In the genomic region with DNA sequence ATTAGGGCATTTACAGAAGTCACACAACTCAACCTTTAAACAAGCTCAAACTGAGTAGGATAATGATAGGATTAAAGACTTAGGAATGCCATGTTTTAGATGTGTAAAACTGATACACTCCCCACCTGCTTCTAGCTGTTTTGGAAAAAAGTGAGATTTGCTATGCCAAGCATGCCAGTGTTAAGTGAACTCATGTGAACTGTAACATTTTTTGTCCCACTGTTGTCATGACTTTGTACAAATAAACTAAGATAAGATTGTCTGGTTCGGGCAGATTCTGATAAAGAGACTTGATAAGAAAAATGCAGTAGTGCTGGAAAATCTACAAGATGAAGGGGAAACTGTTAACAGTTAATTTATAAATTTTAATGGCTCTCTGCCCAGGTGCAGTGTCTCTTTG, we compare ENCODE assay signal across 12 cellular contexts.
DNase-seq lines count a peak whose midpoint lies in the region; ATAC-seq and TF ChIP-seq lines count a peak whose summit lies in the region.
"Had no signal": no experiment of that assay in that cellular context is flagged by ENCODE, and none has a peak within 500 bp of the region (broad histone marks: within the 10 kb centered on the region; RNA-seq: fewer than 3 reads in every experiment).

No MANE protein-coding gene starts in this region.

- H3K27me3 ChIP-seq in CD8-positive, alpha-beta memory T cell (ENCODE audit: insufficient read depth, low read length, poor library complexity, severe bottlenecking) = no peaks in the 10 kb centered on the region
- H3K27me3 ChIP-seq in osteoblast (ENCODE audit: insufficient read depth, low read length) (no peaks in the 10 kb centered on the region), transverse colon (no peaks in the 10 kb centered on the region)

- TF ChIP-seq EP300 in transverse colon (IDR thresholded peaks at IDR 0.05; ENCODE audit: low read depth) = no peak

- TF ChIP-seq CTCF in osteoblast (IDR thresholded peaks at IDR 0.05; ENCODE audit: extremely low read depth, low read depth, low read length) = no peak
- TF ChIP-seq CTCF in transverse colon (IDR thresholded peaks at IDR 0.05) = no peak

- H3K9me3 Mint-ChIP-seq in CD8-positive, alpha-beta memory T cell = no peaks in the 10 kb centered on the region
- H3K9me3 Mint-ChIP-seq: endodermal cell, T-cell had no signal

- POLR2A ChIA-PET in CD8-positive, alpha-beta memory T cell (lab: Charles Lee) = interaction anchor here (0.9 to 2.9 kb wide), 2 partner anchors 66 to 97 kb away, joined by 3 to 16 read pairs; a partner anchor contains a TSS

- peaks cover 14% of the 10 kb centered on the region for H4K20me1 ChIP-seq in osteoblast (ENCODE audit: insufficient read depth, low read length)

- peak overlapping the region in 1 of 7 donors; percentile 7 for H3K4me3 Mint-ChIP-seq in CD8-positive, alpha-beta memory T cell
- H3K4me3 Mint-ChIP-seq: endodermal cell had no signal

- ATAC-seq in HG03442 (IDR thresholded peaks at IDR 0.05; ENCODE audit: unreplicated experiment) = no peak

- H3K9me3 ChIP-seq in CD8-positive, alpha-beta memory T cell (ENCODE audit: low read length) = no peaks in the 10 kb centered on the region
- no peaks in the 10 kb centered on the region for H3K9me3 ChIP-seq in KOPT-K1 (ENCODE audit: insufficient read depth, low read length, poor library complexity, severe bottlenecking)
- H3K9me3 ChIP-seq in osteoblast (ENCODE audit: low read depth, low read length) = no peaks in the 10 kb centered on the region
- no peaks in the 10 kb centered on the region for H3K9me3 ChIP-seq in transverse colon

- no peak overlapping the region for H3K4me3 ChIP-seq in CD8-positive, alpha-beta memory T cell (ENCODE audit: low read length)
- no peak overlapping the region for H3K4me3 ChIP-seq in osteoblast (ENCODE audit: insufficient read depth, low read length)
- no peak overlapping the region for H3K4me3 ChIP-seq in transverse colon
- H3K4me3 ChIP-seq: lung had no signal

- H3K36me3 Mint-ChIP-seq in CD8-positive, alpha-beta memory T cell = no peaks in the 10 kb centered on the region
- H3K36me3 Mint-ChIP-seq: T-cell had no signal

- in situ Hi-C loops in transverse colon (cut with MboI; ENCODE audit: low pct_ligation_motif_present in 1 of 4, low pct_unique_long_range_greater_than_20kb in 1 of 4, low sequenced_read_pairs in 3 of 4) = no loop called here

- no peaks in the 10 kb centered on the region for H3K36me3 ChIP-seq in CD8-positive, alpha-beta memory T cell (ENCODE audit: insufficient read depth, low read length)
- H3K36me3 ChIP-seq in KOPT-K1 (ENCODE audit: insufficient read depth, low read length) (no peaks in the 10 kb centered on the region), osteoblast (ENCODE audit: insufficient read depth, low read length) (no peaks in the 10 kb centered on the region), transverse colon (no peaks in the 10 kb centered on the region)

- H3K27ac Mint-ChIP-seq in CD8-positive, alpha-beta memory T cell = peak overlapping the region in 7 of 8 donors; percentile 21 to 98 (median 84)
- H3K27ac Mint-ChIP-seq: endodermal cell had no signal

- H3K4me1 Mint-ChIP-seq in CD8-positive, alpha-beta memory T cell = peaks cover 8 to 29% (median 22%) of the 10 kb centered on the region in 3 donors

- no peak overlapping the region for H3K27ac ChIP-seq in CD8-positive, alpha-beta memory T cell (ENCODE audit: low read depth, low read length)
- H3K27ac ChIP-seq in KOPT-K1 (ENCODE audit: low read depth, low read length, poor library complexity, severe bottlenecking) = peak overlapping the region; percentile 50
- H3K27ac ChIP-seq in osteoblast (ENCODE audit: low read depth, low read length) = peak overlapping the region; percentile 63
- peak overlapping the region in 1 of 4 donors; percentile 53 for H3K27ac ChIP-seq in transverse colon

- no peak for TF ChIP-seq POLR2A in transverse colon (IDR thresholded peaks at IDR 0.05)

- peaks cover 28% of the 10 kb centered on the region for H3K4me1 ChIP-seq in CD8-positive, alpha-beta memory T cell (ENCODE audit: insufficient read depth, low read length)
- H3K4me1 ChIP-seq in osteoblast (ENCODE audit: insufficient read depth, low read length) (peaks cover 30% of the 10 kb centered on the region), transverse colon (peaks cover 4 to 25% (median 13%) of the 10 kb centered on the region in 4 donors)

- H3K27me3 Mint-ChIP-seq in CD8-positive, alpha-beta memory T cell = no peaks in the 10 kb centered on the region
- H3K27me3 Mint-ChIP-seq: T-cell had no signal

- intact Hi-C loops in transverse colon (cut with DNase I; ENCODE audit: low total_unique reads) = no loop called here

- H3K4me2 ChIP-seq in osteoblast (ENCODE audit: insufficient read depth, low read length) = peak overlapping the region; percentile 70

- H3K79me2 ChIP-seq in osteoblast (ENCODE audit: insufficient read depth, low read length) = no peaks in the 10 kb centered on the region

- CTCF ChIA-PET in CD8-positive, alpha-beta memory T cell (lab: Charles Lee) = interaction anchor here (0.9 to 1.6 kb wide), 5 partner anchors 29 to 97 kb away, joined by 3 to 13 read pairs (median 4); no protein-coding TSS in a partner anchor

- no peak overlapping the region for H2AFZ ChIP-seq in osteoblast (ENCODE audit: low read length)

- peak in 1 of 5 donors; percentile 17 for DNase-seq in CD8-positive, alpha-beta memory T cell
- DNase-seq in dermis blood vessel endothelial cell = peak; percentile 89
- DNase-seq in osteoblast (ENCODE audit: insufficient read length, low spot score, missing footprints) = no peak
- DNase-seq in transverse colon = no peak
- no peak for DNase-seq in C1 segment of cervical spinal cord (lab: John Stamatoyannopoulos, UW)
- DNase-seq in NCI-H1694 treated with DMSO at 0.1 percent for 48 hours (lab: John Stamatoyannopoulos, UW) = no peak
- DNase-seq: activated T-cell treated with anti-CD3 and anti-CD28 coated beads for 4 hours, endodermal cell had no signal

- WGBS in transverse colon (ENCODE audit: low coverage in 1 of 2), 2 donors = 0 to 26% methylated on average over 1 of the region's 1 CpG
